1 cellular context compared by ENCODE assay signal in the genomic region with DNA sequence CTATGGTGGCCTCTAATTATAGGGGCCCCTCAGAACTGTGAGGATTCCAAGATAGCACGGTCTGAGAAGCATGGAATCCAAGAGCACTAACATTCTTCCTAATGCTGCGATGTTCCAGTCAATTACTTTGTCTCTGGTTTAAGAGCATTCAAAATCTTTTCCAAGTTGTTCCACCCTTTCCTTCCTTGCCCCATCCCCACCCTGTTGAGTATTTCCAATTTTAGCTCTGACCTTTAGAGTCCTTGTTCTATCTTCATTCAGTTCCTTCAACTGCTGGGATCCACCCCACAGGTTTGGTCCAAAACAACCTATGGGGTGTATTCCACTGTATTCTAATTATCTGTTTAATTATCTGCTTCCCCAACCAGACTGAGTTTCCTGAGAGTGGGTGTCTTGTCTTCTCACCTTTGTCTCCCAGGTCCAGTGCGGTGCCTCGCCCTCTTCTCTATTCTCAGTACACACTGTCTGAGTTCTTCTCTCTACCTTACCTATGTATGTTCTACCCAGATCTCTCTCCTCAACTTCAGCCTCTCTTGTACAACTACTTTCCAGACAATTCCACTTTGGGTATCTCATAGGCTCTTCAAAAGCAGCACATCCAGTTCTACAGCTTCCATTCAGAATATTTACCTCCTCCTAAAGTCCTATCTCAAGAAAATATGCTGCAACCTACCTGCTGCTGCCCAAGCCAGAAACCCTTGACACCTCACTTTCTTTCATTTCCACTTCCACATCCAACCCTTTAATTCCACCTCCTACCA.
TF ChIP-seq lines count a peak whose summit lies in the region.

No MANE protein-coding gene starts in this region.

TF ChIP-seq in HCT116, 20 proteins besides CTCF, POLR2A, EP300 and RAD21 (continued from another document):
- TF ChIP-seq, protein P1, sequence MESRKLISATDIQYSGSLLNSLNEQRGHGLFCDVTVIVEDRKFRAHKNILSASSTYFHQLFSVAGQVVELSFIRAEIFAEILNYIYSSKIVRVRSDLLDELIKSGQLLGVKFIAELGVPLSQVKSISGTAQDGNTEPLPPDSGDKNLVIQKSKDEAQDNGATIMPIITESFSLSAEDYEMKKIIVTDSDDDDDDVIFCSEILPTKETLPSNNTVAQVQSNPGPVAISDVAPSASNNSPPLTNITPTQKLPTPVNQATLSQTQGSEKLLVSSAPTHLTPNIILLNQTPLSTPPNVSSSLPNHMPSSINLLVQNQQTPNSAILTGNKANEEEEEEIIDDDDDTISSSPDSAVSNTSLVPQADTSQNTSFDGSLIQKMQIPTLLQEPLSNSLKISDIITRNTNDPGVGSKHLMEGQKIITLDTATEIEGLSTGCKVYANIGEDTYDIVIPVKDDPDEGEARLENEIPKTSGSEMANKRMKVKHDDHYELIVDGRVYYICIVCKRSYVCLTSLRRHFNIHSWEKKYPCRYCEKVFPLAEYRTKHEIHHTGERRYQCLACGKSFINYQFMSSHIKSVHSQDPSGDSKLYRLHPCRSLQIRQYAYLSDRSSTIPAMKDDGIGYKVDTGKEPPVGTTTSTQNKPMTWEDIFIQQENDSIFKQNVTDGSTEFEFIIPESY (IDR thresholded peaks at IDR 0.05; ENCODE audit: extremely low read depth, insufficient replicate concordance, low read length) = no peak
TF ChIP-seq in HCT116: peak in this region for 0.
